In genomic region chr11:13368041-13368446, GRCh38 we compare ENCODE assay signal across 14 cellular contexts.
DNase-seq lines count a peak whose midpoint lies in the region; ATAC-seq and TF ChIP-seq lines count a peak whose summit lies in the region.
"Had no signal": no experiment of that assay in that cellular context is flagged by ENCODE, and none has a peak within 500 bp of the region (broad histone marks: within the 10 kb centered on the region; RNA-seq: fewer than 3 reads in every experiment).

No MANE protein-coding gene starts in this region.

- no peaks in the 10 kb centered on the region for H3K9me3 Mint-ChIP-seq in activated T-cell treated with anti-CD3 and anti-CD28 coated beads, Interleukin-2, amount 50 U/mL, for 24 hours
- H3K9me3 Mint-ChIP-seq: activated B cell treated with CpG ODN at 0.5 μM for 24 hours had no signal

- H3K4me1 Mint-ChIP-seq in activated T-cell treated with anti-CD3 and anti-CD28 coated beads, Interleukin-2, amount 50 U/mL, for 24 hours (ENCODE audit: low read depth) = no peaks in the 10 kb centered on the region

- peaks cover 54% of the 10 kb centered on the region for H3K36me3 Mint-ChIP-seq in activated T-cell treated with anti-CD3 and anti-CD28 coated beads, Interleukin-2, amount 50 U/mL, for 24 hours (ENCODE audit: low read depth)

- no peaks in the 10 kb centered on the region for H3K27me3 Mint-ChIP-seq in activated T-cell treated with anti-CD3 and anti-CD28 coated beads, Interleukin-2, amount 50 U/mL, for 24 hours
- H3K27me3 Mint-ChIP-seq: activated B cell treated with CpG ODN at 0.5 μM for 24 hours had no signal

- no peaks in the 10 kb centered on the region for H3K27me3 ChIP-seq in WERI-Rb-1 (ENCODE audit: insufficient read depth, low read depth, severe bottlenecking)
- H3K27me3 ChIP-seq: tibial artery had no signal

- no peak for TF ChIP-seq CTCF in WERI-Rb-1 (IDR thresholded peaks at IDR 0.05; ENCODE audit: low read depth, low read length)

- peak overlapping the region; percentile 68 for H3K27ac Mint-ChIP-seq in activated T-cell treated with anti-CD3 and anti-CD28 coated beads, Interleukin-2, amount 50 U/mL, for 24 hours
- H3K27ac Mint-ChIP-seq: activated B cell treated with CpG ODN at 0.5 μM for 24 hours had no signal

- H3K4me3 ChIP-seq in WERI-Rb-1 (ENCODE audit: low read depth, low read length) = no peak overlapping the region
- H3K4me3 ChIP-seq: tibial artery had no signal

- DNase-seq in activated T-cell treated with anti-CD3 and anti-CD28 coated beads, Interleukin-2, amount 50 U/mL, for 24 hours = no peak
- no peak for DNase-seq in activated T-cell treated with anti-CD3 and anti-CD28 coated beads for 4 hours
- peak; percentile 62 for DNase-seq in amniotic epithelial cell (ENCODE audit: low read depth)
- DNase-seq in glomerular visceral epithelial cell (ENCODE audit: extremely low spot score) = peak; percentile 73
- peak; percentile 24 for DNase-seq in superior temporal gyrus (ENCODE audit: extremely low spot score)
- DNase-seq in NCI-H2227 (lab: John Stamatoyannopoulos, UW; ENCODE audit: unreplicated experiment) = no peak
- no peak for DNase-seq in WERI-Rb-1
- DNase-seq: 8988T; activated B cell treated with CpG ODN at 0.5 μM for 24 hours; NCI-H2081 treated with DMSO at 0.1 percent for 48 hours; stimulated activated CD4-positive, alpha-beta T cell treated with anti-CD3 and anti-CD28 coated beads, Interleukin-15, amount 100 ng/mL, for 24 hours; tibial artery had no signal

- H3K27ac ChIP-seq in WERI-Rb-1 = no peak overlapping the region
- H3K27ac ChIP-seq: parathyroid adenoma, tibial artery had no signal

- ATAC-seq in GM21381 (IDR thresholded peaks at IDR 0.05; ENCODE audit: unreplicated experiment) = no peak

- no peaks in the 10 kb centered on the region for H3K9me3 ChIP-seq in WERI-Rb-1 (ENCODE audit: severe bottlenecking)
- H3K9me3 ChIP-seq: tibial artery had no signal

- H3K4me3 Mint-ChIP-seq in activated T-cell treated with anti-CD3 and anti-CD28 coated beads, Interleukin-2, amount 50 U/mL, for 24 hours = no peak overlapping the region
- H3K4me3 Mint-ChIP-seq: activated B cell treated with CpG ODN at 0.5 μM for 24 hours had no signal

- H3K36me3 ChIP-seq in WERI-Rb-1 = peaks cover 15% of the 10 kb centered on the region

Comparison
In these comparisons a context has a peak if more than half of its experiments do, and no peak if none do; other contexts are left out.
1. DNase-seq: peak in amniotic epithelial cell (single experiment), glomerular visceral epithelial cell (single experiment) and superior temporal gyrus (single experiment); none in activated T-cell treated with anti-CD3 and anti-CD28 coated beads, Interleukin-2, amount 50 U/mL, for 24 hours (single experiment), activated T-cell treated with anti-CD3 and anti-CD28 coated beads for 4 hours (single experiment), NCI-H2227 (single experiment) and WERI-Rb-1 (single experiment).